ENCODE assay signal across 16 cellular contexts in genomic region chr1:213876531-213876930, GRCh38.
DNase-seq lines count a peak whose midpoint lies in the region; ATAC-seq and TF ChIP-seq lines count a peak whose summit lies in the region.
"Had no signal": no experiment of that assay in that cellular context is flagged by ENCODE, and none has a peak within 500 bp of the region (broad histone marks: within the 10 kb centered on the region; RNA-seq: fewer than 3 reads in every experiment).

No MANE protein-coding gene starts in this region.

- no peak overlapping the region for H3K4me3 Mint-ChIP-seq in CD4-positive, alpha-beta T cell
- H3K4me3 Mint-ChIP-seq in T-cell = peak overlapping the region in 1 of 3 donors; percentile 3
- H3K4me3 Mint-ChIP-seq: CD4-positive, alpha-beta memory T cell had no signal

- no peak for DNase-seq in CD4-positive, alpha-beta T cell
- DNase-seq in DND-41 (no peak), T-cell (no peak), kidney tubule cell (ENCODE audit: low spot score) (peak; percentile 4), SHP77 (lab: John Stamatoyannopoulos, UW) (no peak), SJCRH30 (no peak), foreskin fibroblast (no peak)
- DNase-seq: AML-193; Calu3; CD4-positive, alpha-beta memory T cell; DMS79 treated with DMSO at 0.1 percent for 48 hours; EL; GM23248 had no signal

- no peaks in the 10 kb centered on the region for H3K9me3 ChIP-seq in CD4-positive, alpha-beta T cell (ENCODE audit: control insufficient read depth, low read length)
- no peaks in the 10 kb centered on the region for H3K9me3 ChIP-seq in DND-41 (ENCODE audit: insufficient read depth, low read length, severe bottlenecking)
- H3K9me3 ChIP-seq in SJCRH30 (replicated peaks) = no peaks in the 10 kb centered on the region
- H3K9me3 ChIP-seq: HAP-1 had no signal

- peak; percentile 29 for ATAC-seq in CD4-positive, alpha-beta T cell (ENCODE audit: poor library complexity)
- ATAC-seq in DND-41 (ENCODE audit: insufficient read depth, low read depth) (peak; percentile 55; the same call in 2 of the 3 replicates), T-cell (replicated peaks in 1 of 4) (peak; percentile 24 to 55 (median 40))
- ATAC-seq: GM12878 had no signal

- H2AFZ ChIP-seq in DND-41 (ENCODE audit: low read depth, low read length) = peak overlapping the region; percentile 45; the same call in 1 of the 2 replicates
- H2AFZ ChIP-seq: GM23248 had no signal

- H3K4me2 ChIP-seq in DND-41 (ENCODE audit: insufficient read depth, low read length) = no peak overlapping the region

- H3K27me3 ChIP-seq in CD4-positive, alpha-beta T cell (ENCODE audit: control insufficient read depth, insufficient read depth, low read length) = no peaks in the 10 kb centered on the region
- H3K27me3 ChIP-seq in DND-41 (ENCODE audit: insufficient read depth, low read length, poor library complexity) (no peaks in the 10 kb centered on the region), SJCRH30 (no peaks in the 10 kb centered on the region; the same call in 1 of the 2 replicates)

- H3K27ac ChIP-seq in CD4-positive, alpha-beta T cell (ENCODE audit: low read depth, low read length) = no peak overlapping the region
- H3K27ac ChIP-seq in DND-41 (ENCODE audit: low read length) (no peak overlapping the region), SJCRH30 (no peak overlapping the region)
- H3K27ac ChIP-seq: C4-2B, GM23248 had no signal

- no peaks in the 10 kb centered on the region for H4K20me1 ChIP-seq in DND-41 (ENCODE audit: insufficient read depth, low read length)

- H3K79me2 ChIP-seq in DND-41 (ENCODE audit: insufficient read depth, low read length) = no peaks in the 10 kb centered on the region

- POLR2A ChIA-PET in CD4-positive, alpha-beta T cell (lab: Charles Lee) = no interaction called here
- POLR2A ChIA-PET in T-cell (lab: Charles Lee) = no interaction called here

- intact Hi-C loops in CD4-positive, alpha-beta T cell (cut with DNase I, micrococcal nuclease) = no loop called here

- no peaks in the 10 kb centered on the region for H3K27me3 Mint-ChIP-seq in CD4-positive, alpha-beta T cell
- no peaks in the 10 kb centered on the region for H3K27me3 Mint-ChIP-seq in T-cell
- H3K27me3 Mint-ChIP-seq: CD4-positive, alpha-beta memory T cell had no signal

- TF ChIP-seq CTCF in CD4-positive, alpha-beta T cell (IDR thresholded peaks at IDR 0.05) = no peak
- TF ChIP-seq CTCF in DND-41 (IDR thresholded peaks at IDR 0.05; ENCODE audit: borderline replicate concordance, extremely low read depth, low read length, poor library complexity, severe bottlenecking) (no peak), foreskin fibroblast (IDR thresholded peaks at IDR 0.05; ENCODE audit: low read depth, low read length) (no peak)

- H3K27ac Mint-ChIP-seq in CD4-positive, alpha-beta T cell = peak overlapping the region; percentile 40
- peak overlapping the region; percentile 1 to 37 for H3K27ac Mint-ChIP-seq in T-cell
- H3K27ac Mint-ChIP-seq: CD4-positive, alpha-beta memory T cell had no signal

- peaks cover 3% of the 10 kb centered on the region for H3K9me3 Mint-ChIP-seq in CD4-positive, alpha-beta T cell
- H3K9me3 Mint-ChIP-seq in T-cell = peaks cover 0 to 6% (median 0%) of the 10 kb centered on the region in 3 donors

- H3K4me3 ChIP-seq in DND-41 (ENCODE audit: low read depth in 1 of 2, low read length in 2 of 2) (no peak overlapping the region), SJCRH30 (no peak overlapping the region), foreskin fibroblast (ENCODE audit: low read depth in 1 of 2, low read length in 2 of 2) (no peak overlapping the region)
- H3K4me3 ChIP-seq: GM12878, GM23248, HAP-1 had no signal

- H3K36me3 ChIP-seq in DND-41 (ENCODE audit: insufficient read depth, low read length) = no peaks in the 10 kb centered on the region
- no peaks in the 10 kb centered on the region for H3K36me3 ChIP-seq in SJCRH30
- H3K36me3 ChIP-seq: HAP-1 had no signal

- no peaks in the 10 kb centered on the region for H3K36me3 Mint-ChIP-seq in CD4-positive, alpha-beta T cell (ENCODE audit: low read depth)
- no peaks in the 10 kb centered on the region for H3K36me3 Mint-ChIP-seq in T-cell
- H3K36me3 Mint-ChIP-seq: CD4-positive, alpha-beta memory T cell had no signal

- CTCF ChIA-PET in CD4-positive, alpha-beta T cell (lab: Charles Lee) = no interaction called here
- CTCF ChIA-PET in T-cell (lab: Charles Lee) = no interaction called here

- no peak overlapping the region for H3K9ac ChIP-seq in DND-41 (ENCODE audit: low read depth, low read length)
- H3K9ac ChIP-seq: GM23248 had no signal

- H3K4me1 Mint-ChIP-seq in CD4-positive, alpha-beta T cell (ENCODE audit: low read depth) = peaks cover 25% of the 10 kb centered on the region
- peaks cover 8 to 19% (median 15%) of the 10 kb centered on the region in 3 donors for H3K4me1 Mint-ChIP-seq in T-cell

- H3K4me1 ChIP-seq in DND-41 (ENCODE audit: insufficient read depth, low read length) (peaks cover 10% of the 10 kb centered on the region; the same call in 1 of the 2 replicates), SJCRH30 (no peaks in the 10 kb centered on the region)
- H3K4me1 ChIP-seq: HAP-1 had no signal
